8 cellular contexts compared by ENCODE assay signal in genomic region chr16:29815793-29816693, GRCh38.
A peak's percentile ranks its signal among the peaks of the same experiment; 100 is the strongest.
DNase-seq lines count a peak whose midpoint lies in the region; ATAC-seq and TF ChIP-seq lines count a peak whose summit lies in the region.

PAGR1 (plus strand) TSS chr16:29816152; CDS start chr16:29816526, 374 bp downstream.

- in situ Hi-C loops in GM18951 (cut with MboI; ENCODE audit: low sequenced_read_pairs, unreplicated experiment) = no loop called here

- peak; percentile 85 for TF ChIP-seq CTCF in AG09319 (IDR thresholded peaks at IDR 0.05; ENCODE audit: low read depth, low read length)

- TF ChIP-seq POLR2A in GM18951 (IDR thresholded peaks at IDR 0.05; ENCODE audit: extremely low read depth, insufficient read depth, insufficient read length) = peak; percentile 86

- DNase-seq in AG09319 (ENCODE audit: extremely low read depth, low read depth) (peak; percentile 99), NCI-H345 treated with DMSO at 0.1 percent for 48 hours (lab: John Stamatoyannopoulos, UW; ENCODE audit: unreplicated experiment) (peak; percentile 99), cerebellar cortex (ENCODE audit: low spot score) (peak; percentile 99), islet precursor cell (peak; percentile 99)
- peak; percentile 95 for DNase-seq in activated CD4-positive, CD25-positive, alpha-beta regulatory T cell treated with anti-CD3 and anti-CD28 coated beads, Interleukin-2, amount 50 U/mL, for 16 hours (ENCODE audit: low read depth, low spot score)
- DNase-seq in stimulated activated CD4-positive, alpha-beta T cell treated with anti-CD3 and anti-CD28 coated beads, Interleukin-15, amount 100 ng/mL, for 1 hour (ENCODE audit: low read depth in 1 of 2, low spot score in 1 of 2) = peak; percentile 96 to 98

- ATAC-seq in HG03280 (IDR thresholded peaks at IDR 0.05; ENCODE audit: unreplicated experiment) = peak; percentile 60

Comparison
In these comparisons a context has a peak if more than half of its experiments do, and no peak if none do; other contexts are left out.
1. Peak in every context shown above with its lines: DNase-seq and ATAC-seq.